ENCODE assay signal across 12 cellular contexts in the genomic region with DNA sequence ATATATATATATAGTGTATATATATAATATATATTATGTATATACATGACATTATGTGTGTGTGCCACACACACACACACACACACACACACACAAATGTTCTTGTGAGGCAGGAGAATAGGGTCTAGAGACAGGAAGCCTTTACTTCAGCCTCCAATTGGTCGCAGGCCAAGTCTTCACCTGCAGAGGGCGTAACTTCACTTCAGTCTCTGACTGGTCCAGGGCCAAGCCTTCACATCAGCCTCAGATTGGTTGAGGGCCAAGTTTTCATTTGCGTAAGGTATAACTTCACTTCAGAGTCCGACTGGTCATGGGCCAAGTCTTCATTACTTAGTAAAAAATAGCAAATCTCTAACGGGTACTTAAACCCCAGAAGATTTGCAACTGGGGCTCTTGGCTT. TPM values are rescaled to one million over a fixed set of nuclear protein-coding genes. Genes with fewer than 3 reads are reported as not detected.
A peak's percentile ranks its signal among the peaks of the same experiment; 100 is the strongest.
DNase-seq lines count a peak whose midpoint lies in the region; ATAC-seq and TF ChIP-seq lines count a peak whose summit lies in the region.
"Had no signal": no experiment of that assay in that cellular context is flagged by ENCODE, and none has a peak within 500 bp of the region (broad histone marks: within the 10 kb centered on the region; RNA-seq: fewer than 3 reads in every experiment).

No MANE protein-coding gene starts in this region.

- no peaks in the 10 kb centered on the region for H3K36me3 Mint-ChIP-seq in MCF 10A (ENCODE audit: insufficient read depth, unreplicated experiment)

- H3K4me2 ChIP-seq in hepatocyte, result no peak overlapping the region
- H3K4me2 ChIP-seq: BLaER1 treated with 17β-estradiol and CSF1 and Interleukin-3, amounts not matched to agents 10 nM and 100 nM had no signal

- BruUV-seq in MCF 10A (replicated peaks; lab: Mats Ljungman, UMichigan), result no TSS peak

- CTCF ChIA-PET in MCF 10A (lab: Yijun Ruan, JAX), result interaction anchor here (0.6 kb wide), 1 partner anchor 44 kb away, joined by 3 read pairs; no protein-coding TSS in a partner anchor

- peak; percentile 58 for DNase-seq in MCF 10A (ENCODE audit: unreplicated experiment)
- DNase-seq in breast epithelium (ENCODE audit: low spot score in 2 of 2), result no peak
- DNase-seq in activated CD4-positive, alpha-beta T cell treated with anti-CD3 and anti-CD28 coated beads, Interleukin-2, amount 50 U/mL, for 4 hours, result peak; percentile 21 to 32
- DNase-seq in hepatocyte (ENCODE audit: low spot score), result peak; percentile 8
- peak in 1 of 2 donors; percentile 64 for DNase-seq in upper lobe of left lung
- DNase-seq in heart right ventricle, result no peak
- DNase-seq in Right ventricle myocardium inferior (ENCODE audit: missing footprints), result no peak

- no peak for TF ChIP-seq CTCF in MCF 10A (IDR thresholded peaks at IDR 0.05; ENCODE audit: unreplicated experiment)
- no peak for TF ChIP-seq CTCF in breast epithelium (IDR thresholded peaks at IDR 0.05)
- TF ChIP-seq CTCF in hepatocyte (IDR thresholded peaks at IDR 0.05; ENCODE audit: poor library complexity), result no peak
- no peak for TF ChIP-seq CTCF in upper lobe of left lung (IDR thresholded peaks at IDR 0.05)
- no peak for TF ChIP-seq CTCF in heart right ventricle (IDR thresholded peaks at IDR 0.05)

- H4K20me1 ChIP-seq in hepatocyte (ENCODE audit: insufficient read depth, poor library complexity, severe bottlenecking), result no peaks in the 10 kb centered on the region
- H4K20me1 ChIP-seq: BLaER1 treated with 17β-estradiol and CSF1 and Interleukin-3, amounts not matched to agents 10 nM and 100 nM had no signal

- POLR2A ChIA-PET in MCF 10A (lab: Yijun Ruan, JAX), result no interaction called here

- no peak overlapping the region for H3K27ac ChIP-seq in breast epithelium
- H3K27ac ChIP-seq in hepatocyte, result no peak overlapping the region
- H3K27ac ChIP-seq in upper lobe of left lung, result no peak overlapping the region
- H3K27ac ChIP-seq in heart right ventricle, result no peak overlapping the region
- H3K27ac ChIP-seq: BLaER1 treated with 17β-estradiol and CSF1 and Interleukin-3, amounts not matched to agents 10 nM and 100 nM had no signal

- no peaks in the 10 kb centered on the region for H3K27me3 Mint-ChIP-seq in MCF 10A (ENCODE audit: insufficient read depth, unreplicated experiment)

- H3K4me1 ChIP-seq in breast epithelium (no peaks in the 10 kb centered on the region), hepatocyte (ENCODE audit: insufficient read depth) (no peaks in the 10 kb centered on the region), upper lobe of left lung (no peaks in the 10 kb centered on the region), heart right ventricle (no peaks in the 10 kb centered on the region)
- H3K4me1 ChIP-seq: BLaER1 treated with 17β-estradiol and CSF1 and Interleukin-3, amounts not matched to agents 10 nM and 100 nM; HAP-1 had no signal

- 78% methylated on average over 5 of the region's 5 CpGs for WGBS in hepatocyte (ENCODE audit: low lambda C conversion rate, missing lambda C conversion rate)
- WGBS in upper lobe of left lung, 2 donors, result 55 to 67% methylated on average over 5 of the region's 5 CpGs
- 60 to 67% methylated on average over 5 of the region's 5 CpGs for WGBS in heart right ventricle, 2 donors

- no peaks in the 10 kb centered on the region for H3K9me2 ChIP-seq in hepatocyte (replicated peaks; ENCODE audit: insufficient read depth)

- TF ChIP-seq EP300 in upper lobe of left lung (IDR thresholded peaks at IDR 0.05), result no peak

- H3K9me3 Mint-ChIP-seq in MCF 10A (ENCODE audit: unreplicated experiment), result no peaks in the 10 kb centered on the region

- TF ChIP-seq POLR2A in breast epithelium (IDR thresholded peaks at IDR 0.05), result no peak
- TF ChIP-seq POLR2A in upper lobe of left lung (IDR thresholded peaks at IDR 0.05), result no peak

- no peaks in the 10 kb centered on the region for H3K4me1 Mint-ChIP-seq in MCF 10A (ENCODE audit: insufficient read depth, unreplicated experiment)

- H3K36me3 ChIP-seq in breast epithelium, result no peaks in the 10 kb centered on the region
- H3K36me3 ChIP-seq in hepatocyte (replicated peaks; ENCODE audit: insufficient read depth, low read depth), result no peaks in the 10 kb centered on the region
- H3K36me3 ChIP-seq in upper lobe of left lung, result no peaks in the 10 kb centered on the region
- no peaks in the 10 kb centered on the region for H3K36me3 ChIP-seq in heart right ventricle
- H3K36me3 ChIP-seq: BLaER1 treated with 17β-estradiol and CSF1 and Interleukin-3, amounts not matched to agents 10 nM and 100 nM; HAP-1 had no signal

- H3K4me3 ChIP-seq in breast epithelium (no peak overlapping the region), hepatocyte (no peak overlapping the region), upper lobe of left lung (no peak overlapping the region), heart right ventricle (no peak overlapping the region)
- H3K4me3 ChIP-seq: BLaER1 treated with 17β-estradiol and CSF1 and Interleukin-3, amounts not matched to agents 10 nM and 100 nM; HAP-1 had no signal

- H3K9me3 ChIP-seq in breast epithelium (no peaks in the 10 kb centered on the region), hepatocyte (ENCODE audit: low read depth) (no peaks in the 10 kb centered on the region), upper lobe of left lung (no peaks in the 10 kb centered on the region), heart right ventricle (no peaks in the 10 kb centered on the region)
- H3K9me3 ChIP-seq: HAP-1 had no signal

- no peak overlapping the region for H3K4me3 Mint-ChIP-seq in MCF 10A (ENCODE audit: unreplicated experiment)

- no peak overlapping the region for H3K27ac Mint-ChIP-seq in MCF 10A (ENCODE audit: low read depth, unreplicated experiment)

- intact Hi-C loops in MCF 10A (cut with micrococcal nuclease) (no loop called here), breast epithelium (cut with DNase I; ENCODE audit: low total_unique reads) (no loop called here), heart right ventricle (cut with DNase I) (loop anchor here in 1 of 10 donors (10.0 kb wide), 1 partner anchor 51 kb away; no protein-coding TSS in a partner anchor), Right ventricle myocardium inferior (cut with DNase I) (no loop called here)

- H3K79me2 ChIP-seq in hepatocyte, result no peaks in the 10 kb centered on the region

- H3K27me3 ChIP-seq in breast epithelium, result no peaks in the 10 kb centered on the region
- no peaks in the 10 kb centered on the region for H3K27me3 ChIP-seq in hepatocyte
- no peaks in the 10 kb centered on the region for H3K27me3 ChIP-seq in upper lobe of left lung
- H3K27me3 ChIP-seq in heart right ventricle, result no peaks in the 10 kb centered on the region
- H3K27me3 ChIP-seq: BLaER1 treated with 17β-estradiol and CSF1 and Interleukin-3, amounts not matched to agents 10 nM and 100 nM had no signal

- no peak overlapping the region for H2AFZ ChIP-seq in hepatocyte

- ATAC-seq in upper lobe of left lung (ENCODE audit: low FRiP score in 2 of 2) (peak; percentile 17 to 34), heart right ventricle (no peak), GM19463 (IDR thresholded peaks at IDR 0.05; ENCODE audit: unreplicated experiment) (no peak), Right ventricle myocardium inferior (no peak)

RNA-seq across cellular contexts. Expression of a gene that starts 13.2 kb away (rescaled TPM):
- total RNA-seq in MCF 10A (2022) (89.9 and 103 TPM in 2 replicates), breast epithelium (100 to 1,000 TPM in 2 of 3 donors, 10 to 100 TPM in 1; 99.1 to 205 (median 148) TPM), hepatocyte (95.9 and 111 TPM in 2 replicates), upper lobe of left lung (100 to 1,000 TPM in 1 of 6 donors, 10 to 100 TPM in 5; 49.6 to 122 (median 91.8) TPM), heart right ventricle (10 to 100 TPM; 24.2 to 41.8 (median 34.4) TPM), Right ventricle myocardium inferior (27.2 TPM)
- polyA plus RNA-seq in hepatocyte (43.4 and 44.7 TPM in 2 replicates), heart right ventricle (10 to 100 TPM; 15.1 to 18.7 TPM)

RNA-seq across cellular contexts. Expression of a gene that starts 30.1 kb away (rescaled TPM):
- not detected in 2 replicates for total RNA-seq in MCF 10A (2022)
- total RNA-seq in breast epithelium, result not detected
- not detected in 2 replicates for total RNA-seq in hepatocyte
- 0.15 TPM in 1 of 2 replicates, not detected in the other for polyA plus RNA-seq in hepatocyte
- 1 to 10 TPM in 1 of 6 donors, not detected in 5; 1.3 TPM for total RNA-seq in upper lobe of left lung
- under 1 TPM in 1 of 10 donors, not detected in 9; 0.38 TPM for total RNA-seq in heart right ventricle
- not detected for polyA plus RNA-seq in heart right ventricle
- total RNA-seq in Right ventricle myocardium inferior, result 0.14 TPM
- total RNA-seq: NCI-H460, pulmonary artery endothelial cell had no signal

Comparison
In these comparisons a context has a peak if more than half of its experiments do, and no peak if none do; other contexts are left out.
1. DNase-seq: peak in MCF 10A (single experiment), activated CD4-positive, alpha-beta T cell treated with anti-CD3 and anti-CD28 coated beads, Interleukin-2, amount 50 U/mL, for 4 hours (2 of 2) and hepatocyte (single experiment); none in breast epithelium (0 of 2), heart right ventricle (0 of 2) and Right ventricle myocardium inferior (single experiment).
2. ATAC-seq: peak in upper lobe of left lung (2 of 2); none in heart right ventricle (0 of 8), GM19463 (single experiment) and Right ventricle myocardium inferior (single experiment).